8 cellular contexts compared by ENCODE assay signal in the genomic region with DNA sequence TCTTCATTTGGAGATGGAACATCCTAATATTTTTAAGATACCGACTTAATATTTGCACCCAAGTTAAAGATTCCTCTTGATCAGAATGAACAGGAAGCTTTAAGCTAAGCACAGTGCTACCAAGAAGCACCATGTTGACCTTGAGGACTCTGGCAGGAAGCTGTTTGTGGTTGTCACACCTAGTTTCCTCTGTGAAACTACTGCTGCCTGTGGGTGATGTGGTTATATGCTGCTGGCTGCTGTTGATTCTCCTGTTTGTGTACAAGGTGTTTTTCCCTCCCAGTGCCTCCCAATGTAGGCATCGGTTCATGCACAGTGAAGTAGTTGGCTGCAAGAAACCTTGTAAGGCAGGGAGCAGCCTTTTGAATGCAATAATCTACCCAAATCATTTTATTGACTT. TPM values are rescaled to one million over a fixed set of nuclear protein-coding genes. Genes with fewer than 3 reads are reported as not detected.
DNase-seq lines count a peak whose midpoint lies in the region; FAIRE-seq and TF ChIP-seq lines count a peak whose summit lies in the region.

No MANE protein-coding gene starts in this region.

- no peaks in the 10 kb centered on the region for H3K79me2 ChIP-seq in OCI-LY1 (ENCODE audit: insufficient read depth, low read length)

- peaks cover 18% of the 10 kb centered on the region for H3K4me1 ChIP-seq in OCI-LY1 (ENCODE audit: insufficient read depth, low read length, severe bottlenecking)

- peak overlapping the region; percentile 94 for H3K27ac Mint-ChIP-seq in activated naive CD4-positive, alpha-beta T cell treated with anti-CD3 and anti-CD28 coated beads for 36 hours

- intact Hi-C loops in activated naive CD4-positive, alpha-beta T cell treated with anti-CD3 and anti-CD28 coated beads for 36 hours (cut with micrococcal nuclease): loop anchor here (1.0 to 2.0 kb wide), 6 partner anchors 11 to 327 kb away; a partner anchor contains a TSS

- H3K4me3 ChIP-seq in OCI-LY1 (ENCODE audit: low read depth, low read length, poor library complexity, severe bottlenecking): no peak overlapping the region

- no peaks in the 10 kb centered on the region for H3K27me3 ChIP-seq in OCI-LY1 (ENCODE audit: insufficient read depth, low read length)

- peaks cover 86% of the 10 kb centered on the region for H3K4me1 Mint-ChIP-seq in activated naive CD4-positive, alpha-beta T cell treated with anti-CD3 and anti-CD28 coated beads for 36 hours (ENCODE audit: low read depth)

- H3K36me3 Mint-ChIP-seq in activated naive CD4-positive, alpha-beta T cell treated with anti-CD3 and anti-CD28 coated beads for 36 hours (ENCODE audit: low read depth): peaks cover 59% of the 10 kb centered on the region

- H3K9ac ChIP-seq in OCI-LY1 (ENCODE audit: low read length): peak overlapping the region; percentile 45; the same call in 1 of the 2 replicates

- no peaks in the 10 kb centered on the region for H3F3A ChIP-seq in OCI-LY1 (ENCODE audit: insufficient read depth, low read length)

- no peaks in the 10 kb centered on the region for H3K27me3 Mint-ChIP-seq in activated naive CD4-positive, alpha-beta T cell treated with anti-CD3 and anti-CD28 coated beads for 36 hours (ENCODE audit: low read depth)

- FAIRE-seq in GM12891 (lab: Jason Lieb, UNC): peak; percentile 99

- peak overlapping the region; percentile 30 for H3K4me2 ChIP-seq in OCI-LY1 (ENCODE audit: low read length)

- H3K9me3 Mint-ChIP-seq in activated naive CD4-positive, alpha-beta T cell treated with anti-CD3 and anti-CD28 coated beads for 36 hours: no peaks in the 10 kb centered on the region

- no peaks in the 10 kb centered on the region for H3K9me2 ChIP-seq in OCI-LY1 (ENCODE audit: low read depth, low read length)

- peaks cover 73% of the 10 kb centered on the region for H3K36me3 ChIP-seq in OCI-LY1 (ENCODE audit: insufficient read depth, low read length)

- DNase-seq in GM12891 (ENCODE audit: insufficient read length, low spot score) (peak; percentile 34), H4 (ENCODE audit: low spot score) (peak; percentile 21), Ammon's horn (ENCODE audit: low spot score) (no peak), hippocampal formation (lab: John Stamatoyannopoulos, UW) (no peak), NCI-H187 treated with DMSO at 0.1 percent for 48 hours (lab: John Stamatoyannopoulos, UW) (no peak)
- peak; percentile 87 for DNase-seq in activated naive CD4-positive, alpha-beta T cell treated with anti-CD3 and anti-CD28 coated beads for 36 hours
- peak; percentile 45 to 62 for DNase-seq in stimulated activated CD8-positive, alpha-beta memory T cell treated with anti-CD3 and anti-CD28 coated beads, Interleukin-15, amount 100 ng/mL, for 4 hours (ENCODE audit: low read depth in 2 of 2)

- peak overlapping the region; percentile 57 for H3K4me3 Mint-ChIP-seq in activated naive CD4-positive, alpha-beta T cell treated with anti-CD3 and anti-CD28 coated beads for 36 hours

- no peaks in the 10 kb centered on the region for H3K9me3 ChIP-seq in OCI-LY1 (ENCODE audit: low read length)

- TF ChIP-seq CTCF in OCI-LY1 (IDR thresholded peaks at IDR 0.05; ENCODE audit: low read length): no peak

- H3K27ac ChIP-seq in OCI-LY1 (ENCODE audit: low read depth, low read length, poor library complexity, severe bottlenecking): peak overlapping the region; percentile 87

- no peak for TF ChIP-seq POLR2A in GM12891 (IDR thresholded peaks at IDR 0.05; ENCODE audit: low read depth, low read length)

- no peak overlapping the region for H2AFZ ChIP-seq in OCI-LY1 (ENCODE audit: low read length)

- CTCF ChIA-PET in activated naive CD4-positive, alpha-beta T cell treated with anti-CD3 and anti-CD28 coated beads for 36 hours (lab: Charles Lee): interaction anchor here (0.7 to 3.0 kb wide), 6 partner anchors 13 to 79 kb away, joined by 3 to 24 read pairs (median 3); no protein-coding TSS in a partner anchor

- H4K20me1 ChIP-seq in OCI-LY1 (ENCODE audit: insufficient read depth, low read length): no peaks in the 10 kb centered on the region

TF ChIP-seq in GM12891, 5 proteins besides CTCF, POLR2A, EP300 and RAD21:
- TF ChIP-seq POU2F2 (IDR thresholded peaks at IDR 0.05; ENCODE audit: low read depth, low read length): peak; percentile 69; the same call in 1 of the 2 replicates
- no peak for TF ChIP-seq PAX5 (IDR thresholded peaks at IDR 0.05; ENCODE audit: insufficient read depth, low read length, severe bottlenecking)
- no peak for TF ChIP-seq TAF1 (IDR thresholded peaks at IDR 0.05; ENCODE audit: low read depth, low read length)
- TF ChIP-seq POLR2AphosphoS5 (IDR thresholded peaks at IDR 0.05; ENCODE audit: low read depth, low read length): no peak
- 0 out of 2 replicates have a peak, but pooled peaks have one; percentile 15 for TF ChIP-seq SPI1 (IDR thresholded peaks at IDR 0.05; ENCODE audit: low read depth, low read length)

RNA-seq across cellular contexts. Expression of a gene that starts 23.4 kb away (rescaled TPM):
- 22.9 TPM for polyA plus RNA-seq in GM12891 (2012; ENCODE audit: low read depth, missing spikeins)
- total RNA-seq in H4 (2014; rRNA removed; shearing (Covaris generic)): 23.9 and 28.3 TPM in 2 replicates
- total RNA-seq in activated naive CD4-positive, alpha-beta T cell treated with anti-CD3 and anti-CD28 coated beads for 36 hours: 100 to 1,000 TPM in 1 of 2 experiments, 10 to 100 TPM in 1; 99.2 to 100 TPM

RNA-seq across cellular contexts. Expression of a gene that starts 45.3 kb away (rescaled TPM):
- 8.7 TPM for polyA plus RNA-seq in GM12891 (2012; ENCODE audit: low read depth, missing spikeins)
- total RNA-seq in H4 (2014; rRNA removed; shearing (Covaris generic)): 13.7 and 17.1 TPM in 2 replicates
- total RNA-seq in activated naive CD4-positive, alpha-beta T cell treated with anti-CD3 and anti-CD28 coated beads for 36 hours: 10 to 100 TPM; 26.1 to 27.3 TPM

Comparison
In these comparisons a context has a peak if more than half of its experiments do, and no peak if none do; other contexts are left out.
1. DNase-seq: peak in GM12891 (single experiment), H4 (single experiment), activated naive CD4-positive, alpha-beta T cell treated with anti-CD3 and anti-CD28 coated beads for 36 hours (single experiment) and stimulated activated CD8-positive, alpha-beta memory T cell treated with anti-CD3 and anti-CD28 coated beads, Interleukin-15, amount 100 ng/mL, for 4 hours (2 of 2); none in Ammon's horn (single experiment), hippocampal formation (0 of 2) and NCI-H187 treated with DMSO at 0.1 percent for 48 hours (single experiment).